27 cellular contexts compared by ENCODE assay signal in the genomic region with DNA sequence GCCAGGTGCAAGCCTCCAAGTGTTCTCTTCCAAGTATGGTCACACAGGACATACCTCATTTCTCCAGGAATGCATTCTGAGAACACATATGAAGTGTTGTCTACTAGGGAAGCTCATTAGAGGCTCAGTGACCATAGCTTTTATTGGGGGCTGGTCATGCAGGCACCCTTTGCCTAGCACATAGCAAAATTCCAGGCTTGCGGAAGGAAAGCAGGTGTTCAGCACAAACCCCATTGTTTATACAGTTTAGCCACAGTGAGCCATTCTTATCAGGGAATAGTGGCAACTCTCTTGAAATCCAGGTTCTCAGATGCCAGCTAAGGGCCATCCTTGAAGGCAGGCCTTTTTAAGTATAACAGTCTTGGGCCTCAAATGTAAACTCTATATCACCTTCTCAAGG.
A peak's percentile ranks its signal among the peaks of the same experiment; 100 is the strongest.
DNase-seq lines count a peak whose midpoint lies in the region; ATAC-seq and TF ChIP-seq lines count a peak whose summit lies in the region.
"Had no signal": no experiment of that assay in that cellular context is flagged by ENCODE, and none has a peak within 500 bp of the region (broad histone marks: within the 10 kb centered on the region; RNA-seq: fewer than 3 reads in every experiment).

No MANE protein-coding gene starts in this region.

- intact Hi-C loops in gastrocnemius medialis (cut with DNase I; ENCODE audit: low total_unique reads) = loop anchor here (5.0 kb wide), 1 partner anchor 328 kb away; no protein-coding TSS in a partner anchor

- H3K4me1 ChIP-seq in SJCRH30 (peaks cover 10% of the 10 kb centered on the region), gastrocnemius medialis (peaks cover 0 to 37% of the 10 kb centered on the region in 2 donors)
- H3K4me1 ChIP-seq: left lung, parathyroid adenoma, upper lobe of left lung had no signal

- DNase-seq in NCI-H2107 treated with DMSO at 0.1 percent for 48 hours (lab: John Stamatoyannopoulos, UW; ENCODE audit: unreplicated experiment) (peak; percentile 46), NCI-H2107 (lab: John Stamatoyannopoulos, UW) (no peak), SJCRH30 (peak; percentile 59 to 71), kidney tubule cell (ENCODE audit: low spot score) (peak; percentile 22), gastrocnemius medialis (no peak), NCI-H226 (no peak), osteocyte (ENCODE audit: extremely low spot score, unreplicated experiment) (no peak)
- no peak for DNase-seq in stimulated activated naive B cell treated with anti-CD40 and anti-IgM and Interleukin-4, amounts not matched to agents 10 μg/mL and 1 μg/mL and 100 μg/mL, for 72 hours
- DNase-seq: activated CD4-positive, alpha-beta T cell treated with anti-CD3 and anti-CD28 coated beads, Interleukin-2, amount 10 ng/mL, durations not matched to agents 7 days and 5 days; CD4-positive, CD25-positive, alpha-beta regulatory T cell; GDM1; heart right ventricle; Karpas-422; left lung; MV-4-11; NCI-H1694; NCI-H2227 treated with DMSO at 0.1 percent for 48 hours; sigmoid colon; upper lobe of left lung had no signal

- in situ Hi-C loops in gastrocnemius medialis (cut with MboI; ENCODE audit: low sequenced_read_pairs in 4 of 4) = no loop called here

- no peaks in the 10 kb centered on the region for H3K9me3 ChIP-seq in SJCRH30 (replicated peaks)
- H3K9me3 ChIP-seq in gastrocnemius medialis = no peaks in the 10 kb centered on the region
- H3K9me3 ChIP-seq: heart right ventricle, left lung, sigmoid colon, upper lobe of left lung had no signal

- no peak for TF ChIP-seq CTCF in gastrocnemius medialis (IDR thresholded peaks at IDR 0.05 in 4 of 5, conservative IDR thresholded peaks at IDR 0.05 in 1 of 5)
- TF ChIP-seq CTCF in osteocyte (IDR thresholded peaks at IDR 0.05) = no peak

- H3K9me3 Mint-ChIP-seq in stimulated activated naive B cell treated with anti-CD40 and anti-IgM and Interleukin-4, amounts not matched to agents 10 μg/mL and 1 μg/mL and 100 μg/mL, for 72 hours = no peaks in the 10 kb centered on the region
- H3K9me3 Mint-ChIP-seq in osteocyte (ENCODE audit: unreplicated experiment) = no peaks in the 10 kb centered on the region
- H3K9me3 Mint-ChIP-seq: activated CD4-positive, alpha-beta T cell treated with anti-CD3 and anti-CD28 coated beads, Interleukin-2, amount 10 ng/mL, durations not matched to agents 7 days and 5 days; activated naive CD4-positive, alpha-beta T cell treated with anti-CD3 and anti-CD28 coated beads, Interleukin-2, amount 50 U/mL, for 24 hours; CD4-positive, CD25-positive, alpha-beta regulatory T cell; natural killer cell treated with Interleukin-12 subunit alpha and Interleukin-12 subunit beta and Interleukin-15 and Interleukin-18, amount 100 ng/mL, for 72 hours; T-helper 2 cell treated with Interferon-gamma antibody and Interleukin-4, amounts not matched to agents 5 μg/mL and 100 μg/mL, for 36 hours had no signal

- H3K4me1 Mint-ChIP-seq in stimulated activated naive B cell treated with anti-CD40 and anti-IgM and Interleukin-4, amounts not matched to agents 10 μg/mL and 1 μg/mL and 100 μg/mL, for 72 hours = peaks cover 12 to 16% of the 10 kb centered on the region in 2 donors
- H3K4me1 Mint-ChIP-seq in osteocyte (ENCODE audit: unreplicated experiment) = peaks cover 30% of the 10 kb centered on the region

- no peak overlapping the region for H3K4me3 ChIP-seq in SJCRH30
- no peak overlapping the region for H3K4me3 ChIP-seq in gastrocnemius medialis
- H3K4me3 ChIP-seq: heart right ventricle, left lung, sigmoid colon, upper lobe of left lung had no signal

- H3K27me3 Mint-ChIP-seq in stimulated activated naive B cell treated with anti-CD40 and anti-IgM and Interleukin-4, amounts not matched to agents 10 μg/mL and 1 μg/mL and 100 μg/mL, for 72 hours = no peaks in the 10 kb centered on the region
- no peaks in the 10 kb centered on the region for H3K27me3 Mint-ChIP-seq in osteocyte (ENCODE audit: unreplicated experiment)
- H3K27me3 Mint-ChIP-seq: activated CD4-positive, alpha-beta T cell treated with anti-CD3 and anti-CD28 coated beads, Interleukin-2, amount 10 ng/mL, durations not matched to agents 7 days and 5 days; activated naive CD4-positive, alpha-beta T cell treated with anti-CD3 and anti-CD28 coated beads, Interleukin-2, amount 50 U/mL, for 24 hours; CD4-positive, CD25-positive, alpha-beta regulatory T cell; natural killer cell treated with Interleukin-12 subunit alpha and Interleukin-12 subunit beta and Interleukin-15 and Interleukin-18, amount 100 ng/mL, for 72 hours had no signal

- no peak for ATAC-seq in gastrocnemius medialis
- no peak for ATAC-seq in stimulated activated naive B cell treated with anti-CD40 and anti-IgM and Interleukin-4, amounts not matched to agents 10 μg/mL and 1 μg/mL and 100 μg/mL, for 72 hours (replicated peaks)
- ATAC-seq: left lung; natural killer cell treated with Interleukin-12 subunit alpha and Interleukin-12 subunit beta and Interleukin-15 and Interleukin-18, amount 100 ng/mL, for 72 hours; SK-N-SH treated with all-trans-retinoic acid at 6 μM for 48 hours had no signal

- peaks cover 22% of the 10 kb centered on the region for H3K36me3 ChIP-seq in SJCRH30
- no peaks in the 10 kb centered on the region for H3K36me3 ChIP-seq in gastrocnemius medialis
- H3K36me3 ChIP-seq: sigmoid colon had no signal

- H3K27me3 ChIP-seq in SJCRH30 (no peaks in the 10 kb centered on the region), gastrocnemius medialis (no peaks in the 10 kb centered on the region)
- H3K27me3 ChIP-seq: heart right ventricle, left lung, sigmoid colon, upper lobe of left lung had no signal

- H3K36me3 Mint-ChIP-seq in stimulated activated naive B cell treated with anti-CD40 and anti-IgM and Interleukin-4, amounts not matched to agents 10 μg/mL and 1 μg/mL and 100 μg/mL, for 72 hours = peaks cover 9 to 51% of the 10 kb centered on the region in 2 donors
- H3K36me3 Mint-ChIP-seq in osteocyte (ENCODE audit: unreplicated experiment) = peaks cover 24% of the 10 kb centered on the region

- H3K4me3 Mint-ChIP-seq in stimulated activated naive B cell treated with anti-CD40 and anti-IgM and Interleukin-4, amounts not matched to agents 10 μg/mL and 1 μg/mL and 100 μg/mL, for 72 hours = no peak overlapping the region
- H3K4me3 Mint-ChIP-seq in osteocyte (ENCODE audit: unreplicated experiment) = no peak overlapping the region
- H3K4me3 Mint-ChIP-seq: activated CD4-positive, alpha-beta T cell treated with anti-CD3 and anti-CD28 coated beads, Interleukin-2, amount 10 ng/mL, durations not matched to agents 7 days and 5 days; activated naive CD4-positive, alpha-beta T cell treated with anti-CD3 and anti-CD28 coated beads, Interleukin-2, amount 50 U/mL, for 24 hours; natural killer cell treated with Interleukin-12 subunit alpha and Interleukin-12 subunit beta and Interleukin-15 and Interleukin-18, amount 100 ng/mL, for 72 hours; T-helper 2 cell treated with Interferon-gamma antibody and Interleukin-4, amounts not matched to agents 5 μg/mL and 100 μg/mL, for 36 hours had no signal

- H3K27ac Mint-ChIP-seq in stimulated activated naive B cell treated with anti-CD40 and anti-IgM and Interleukin-4, amounts not matched to agents 10 μg/mL and 1 μg/mL and 100 μg/mL, for 72 hours = no peak overlapping the region
- H3K27ac Mint-ChIP-seq in osteocyte (ENCODE audit: unreplicated experiment) = no peak overlapping the region
- H3K27ac Mint-ChIP-seq: activated CD4-positive, alpha-beta T cell treated with anti-CD3 and anti-CD28 coated beads, Interleukin-2, amount 10 ng/mL, durations not matched to agents 7 days and 5 days; activated naive CD4-positive, alpha-beta T cell treated with anti-CD3 and anti-CD28 coated beads, Interleukin-2, amount 50 U/mL, for 24 hours had no signal

- TF ChIP-seq POLR2A in gastrocnemius medialis (IDR thresholded peaks at IDR 0.05) = no peak

- peak overlapping the region; percentile 35 for H3K27ac ChIP-seq in SJCRH30
- peak overlapping the region; percentile 76 to 86 (median 80) for H3K27ac ChIP-seq in gastrocnemius medialis
- H3K27ac ChIP-seq: 22Rv1, left lung, parathyroid adenoma, RWPE1, upper lobe of left lung, VCaP had no signal

Comparison
In these comparisons a context has a peak if more than half of its experiments do, and no peak if none do; other contexts are left out.
1. DNase-seq: peak in NCI-H2107 treated with DMSO at 0.1 percent for 48 hours (single experiment), SJCRH30 (2 of 2) and kidney tubule cell (single experiment); none in NCI-H2107 (single experiment), gastrocnemius medialis (0 of 2), NCI-H226 (single experiment), stimulated activated naive B cell treated with anti-CD40 and anti-IgM and Interleukin-4, amounts not matched to agents 10 μg/mL and 1 μg/mL and 100 μg/mL, for 72 hours (single experiment) and osteocyte (single experiment).